Comparison of ENCODE assay signal across 8 cellular contexts in genomic region chr14:78164226-78164853, GRCh38. TPM values are rescaled to one million over a fixed set of nuclear protein-coding genes. Genes with fewer than 3 reads are reported as not detected.
DNase-seq lines count a peak whose midpoint lies in the region; ATAC-seq and TF ChIP-seq lines count a peak whose summit lies in the region.
"Had no signal": no experiment of that assay in that cellular context is flagged by ENCODE, and none has a peak within 500 bp of the region (broad histone marks: within the 10 kb centered on the region; RNA-seq: fewer than 3 reads in every experiment).

No MANE protein-coding gene starts in this region.

- WGBS in H9 (ENCODE audit: extremely low coverage, insufficient read length, low lambda C conversion rate), result no CpG with 5 or more reads among the region's 8 CpGs

- H3K27me3 Mint-ChIP-seq in H9 (ENCODE audit: low read depth) (no peaks in the 10 kb centered on the region; the same call in none of the 2 replicates), T-helper 17 cell (peaks cover 27% of the 10 kb centered on the region)

- H2BK120ac ChIP-seq in H9 (ENCODE audit: low read depth, low read length, poor library complexity, severe bottlenecking), result no peak overlapping the region

- no peaks in the 10 kb centered on the region for H3K23me2 ChIP-seq in H9 (ENCODE audit: insufficient read length, low read depth, low read length, poor library complexity, severe bottlenecking)

- no peaks in the 10 kb centered on the region for H3K79me1 ChIP-seq in H9 (ENCODE audit: insufficient read depth, low read depth, low read length, poor library complexity, severe bottlenecking)

- H4K20me1 ChIP-seq in H9 (ENCODE audit: control insufficient read depth, insufficient read depth, insufficient read length), result no peaks in the 10 kb centered on the region

- no peak overlapping the region for H3K4ac ChIP-seq in H9 (ENCODE audit: low read depth, low read length)

- H3T11ph ChIP-seq in H9 (ENCODE audit: low read length), result no peak overlapping the region

- no peak overlapping the region for H2BK20ac ChIP-seq in H9 (ENCODE audit: low read depth, low read length, poor library complexity, severe bottlenecking)

- H3K23ac ChIP-seq in H9 (ENCODE audit: insufficient read length, low read depth, low read length), result no peak overlapping the region

- no peaks in the 10 kb centered on the region for H3K36me3 Mint-ChIP-seq in H9 (ENCODE audit: insufficient read depth in 1 of 3, low read depth in 3 of 3)
- H3K36me3 Mint-ChIP-seq in T-helper 17 cell (ENCODE audit: low read depth), result no peaks in the 10 kb centered on the region

- H3K9me3 ChIP-seq in H9 (ENCODE audit: control insufficient read depth, low read depth, low read length), result no peaks in the 10 kb centered on the region
- H3K9me3 ChIP-seq in T-helper 17 cell (ENCODE audit: control insufficient read depth, low read length, poor library complexity, severe bottlenecking), result no peaks in the 10 kb centered on the region

- H3K4me3 Mint-ChIP-seq in H9 (no peak overlapping the region), T-helper 17 cell (no peak overlapping the region)
- H3K4me3 Mint-ChIP-seq: stimulated activated naive CD8-positive, alpha-beta T cell treated with anti-CD3 and anti-CD28 coated beads, Interleukin-15, Interleukin-2, amounts not matched to agents 100 ng/mL and 50 ng/mL, for 24 hours had no signal

- no peak overlapping the region for H4K5ac ChIP-seq in H9 (ENCODE audit: insufficient read length, low read depth, low read length)

- H3K79me2 ChIP-seq in H9 (ENCODE audit: insufficient read depth, low read length), result no peaks in the 10 kb centered on the region

- H3K4me1 Mint-ChIP-seq in H9, result peaks cover 8 to 9% of the 10 kb centered on the region in 2 experiments
- H3K4me1 Mint-ChIP-seq in T-helper 17 cell, result no peaks in the 10 kb centered on the region

- H4K8ac ChIP-seq in H9 (replicated peaks; ENCODE audit: insufficient read length, low read depth, low read length), result no peak overlapping the region

- no peak overlapping the region for H3K9ac ChIP-seq in H9 (ENCODE audit: extremely low read depth, insufficient read length, low read length)

- H3K14ac ChIP-seq in H9 (ENCODE audit: insufficient read depth, low read length), result no peak overlapping the region

- H3K18ac ChIP-seq in H9 (ENCODE audit: insufficient read length, low read depth, low read length), result no peak overlapping the region

- no peak for ATAC-seq in T-helper 17 cell

- H3K27ac ChIP-seq in H9 (ENCODE audit: insufficient read length, low read depth, low read length), result no peak overlapping the region

- no peak overlapping the region for H2AFZ ChIP-seq in H9 (ENCODE audit: low read length)

- DNase-seq in ELR (ENCODE audit: low read depth) (peak; percentile 11), H9 (peak; percentile 85), NOMO-1 treated with DMSO at 0.1 percent for 48 hours (lab: John Stamatoyannopoulos, UW; ENCODE audit: unreplicated experiment) (peak; percentile 25), germinal center (ENCODE audit: low spot score) (peak; percentile 41), NCI-H2171 treated with DMSO at 0.1 percent for 48 hours (lab: John Stamatoyannopoulos, UW) (no peak), T-helper 17 cell (no peak), AG08395 (ENCODE audit: low spot score) (no peak)

- H3K27ac Mint-ChIP-seq in H9 (no peak overlapping the region), T-helper 17 cell (no peak overlapping the region)
- H3K27ac Mint-ChIP-seq: stimulated activated naive CD8-positive, alpha-beta T cell treated with anti-CD3 and anti-CD28 coated beads, Interleukin-15, Interleukin-2, amounts not matched to agents 100 ng/mL and 50 ng/mL, for 24 hours had no signal

- no peaks in the 10 kb centered on the region for H3K4me1 ChIP-seq in H9 (ENCODE audit: insufficient read depth, low read length)

- no peak overlapping the region for H2BK15ac ChIP-seq in H9 (ENCODE audit: low read depth, low read length)

- H4K91ac ChIP-seq in H9 (ENCODE audit: insufficient read length, low read depth, low read length), result no peak overlapping the region

- no peak overlapping the region for H2BK12ac ChIP-seq in H9 (ENCODE audit: insufficient read length, low read depth, low read length)

- H3K27me3 ChIP-seq in H9 (ENCODE audit: insufficient read depth, low read length), result no peaks in the 10 kb centered on the region

- H3K9me3 Mint-ChIP-seq in H9, result no peaks in the 10 kb centered on the region
- H3K9me3 Mint-ChIP-seq: stimulated activated naive CD8-positive, alpha-beta T cell treated with anti-CD3 and anti-CD28 coated beads, Interleukin-15, Interleukin-2, amounts not matched to agents 100 ng/mL and 50 ng/mL, for 24 hours had no signal

- H3K4me2 ChIP-seq in H9 (ENCODE audit: insufficient read depth, insufficient read length, low read length), result no peak overlapping the region

- peak; percentile 91 for TF ChIP-seq CTCF in H9 (conservative IDR thresholded peaks at IDR 0.05)

- no peak overlapping the region for H3K56ac ChIP-seq in H9 (ENCODE audit: insufficient read length, low read depth, low read length)

- H2AK5ac ChIP-seq in H9 (ENCODE audit: insufficient read length, low read length), result no peak overlapping the region

- no peak overlapping the region for H2BK5ac ChIP-seq in H9 (ENCODE audit: insufficient read length, low read length)

RNA-seq across cellular contexts. Expression of gene NRXN3, which starts 5.8 kb away (rescaled TPM):
- 1.5 and 1.8 TPM in 2 replicates for total RNA-seq in H9 (2021)
- total RNA-seq in T-helper 17 cell, result not detected

Comparison
In these comparisons a context has a peak if more than half of its experiments do, and no peak if none do; other contexts are left out.
1. DNase-seq: peak in ELR (single experiment), H9 (single experiment), NOMO-1 treated with DMSO at 0.1 percent for 48 hours (single experiment) and germinal center (single experiment); none in NCI-H2171 treated with DMSO at 0.1 percent for 48 hours (single experiment), T-helper 17 cell (0 of 3) and AG08395 (single experiment).